In the genomic region with DNA sequence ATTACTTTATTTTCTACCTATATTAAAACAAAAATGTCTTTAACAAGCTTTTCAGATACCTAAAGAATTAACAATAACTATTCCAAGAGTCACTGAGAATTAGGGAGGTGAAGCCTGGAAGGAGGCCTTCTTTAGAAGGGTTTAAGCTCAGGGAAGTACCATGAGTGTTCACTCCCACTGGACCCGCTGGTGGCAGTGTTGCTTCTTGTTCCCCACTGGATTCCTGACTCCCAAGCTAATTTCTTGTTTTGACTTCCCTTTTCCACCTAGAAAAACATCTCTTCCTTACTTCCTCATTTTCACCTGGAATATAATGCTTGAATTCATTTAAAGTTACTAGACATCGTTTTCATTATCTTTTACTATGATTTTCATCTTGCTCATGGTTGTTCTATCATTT, we compare ENCODE assay signal across 18 cellular contexts.
DNase-seq lines count a peak whose midpoint lies in the region; ATAC-seq and TF ChIP-seq lines count a peak whose summit lies in the region.
"Had no signal": no experiment of that assay in that cellular context is flagged by ENCODE, and none has a peak within 500 bp of the region (broad histone marks: within the 10 kb centered on the region; RNA-seq: fewer than 3 reads in every experiment).

No MANE protein-coding gene starts in this region.

- ATAC-seq in GM21381 (IDR thresholded peaks at IDR 0.05; ENCODE audit: unreplicated experiment): no peak
- no peak for ATAC-seq in GM21576 (IDR thresholded peaks at IDR 0.05; ENCODE audit: unreplicated experiment)
- ATAC-seq: gastroesophageal sphincter, Panc1, pancreas, T-cell had no signal

- H3K36me3 Mint-ChIP-seq in endothelial cell (ENCODE audit: low read depth, unreplicated experiment): no peaks in the 10 kb centered on the region
- H3K36me3 Mint-ChIP-seq: activated naive CD4-positive, alpha-beta T cell treated with anti-CD3 and anti-CD28 coated beads, Interleukin-2, amount 50 U/mL, for 24 hours; T-cell had no signal

- peak; percentile 1 for DNase-seq in ELF-1 (ENCODE audit: low read depth, low spot score)
- DNase-seq in OCI-M1 (lab: John Stamatoyannopoulos, UW): peak; percentile 71
- peak; percentile 6 for DNase-seq in endothelial cell (ENCODE audit: low spot score)
- DNase-seq in NCI-H2171 treated with DMSO at 0.1 percent for 48 hours (lab: John Stamatoyannopoulos, UW): no peak
- DNase-seq in GM03348 (ENCODE audit: low spot score): no peak
- DNase-seq: activated CD4-positive, alpha-beta T cell treated with anti-CD3 and anti-CD28 coated beads for 1 hour; AML-193; NCI-H1436; pancreas; spleen; stomach; T-cell had no signal

- H3K27ac Mint-ChIP-seq in endothelial cell (ENCODE audit: unreplicated experiment): no peak overlapping the region
- H3K27ac Mint-ChIP-seq: activated naive CD4-positive, alpha-beta T cell treated with anti-CD3 and anti-CD28 coated beads, Interleukin-2, amount 50 U/mL, for 24 hours; T-cell had no signal

- no peaks in the 10 kb centered on the region for H3K9me3 Mint-ChIP-seq in endothelial cell (ENCODE audit: unreplicated experiment)
- H3K9me3 Mint-ChIP-seq: activated naive CD4-positive, alpha-beta T cell treated with anti-CD3 and anti-CD28 coated beads, Interleukin-2, amount 50 U/mL, for 24 hours; T-cell had no signal

- H3K4me1 Mint-ChIP-seq in endothelial cell (ENCODE audit: unreplicated experiment): peaks cover 2% of the 10 kb centered on the region

- peaks cover 2% of the 10 kb centered on the region for H3K27me3 Mint-ChIP-seq in endothelial cell (ENCODE audit: unreplicated experiment)

- no peak overlapping the region for H3K4me3 Mint-ChIP-seq in endothelial cell (ENCODE audit: unreplicated experiment)
- H3K4me3 Mint-ChIP-seq: activated naive CD4-positive, alpha-beta T cell treated with anti-CD3 and anti-CD28 coated beads, Interleukin-2, amount 50 U/mL, for 24 hours; T-cell had no signal

- TF ChIP-seq CTCF in 22Rv1 (IDR thresholded peaks at IDR 0.05) (peak; percentile 22; the same call in 1 of the 2 replicates), endothelial cell (IDR thresholded peaks at IDR 0.05; ENCODE audit: unreplicated experiment) (no peak)

- H3K27ac ChIP-seq in 22Rv1: no peak overlapping the region
- H3K27ac ChIP-seq: pancreas, spleen, stomach had no signal

Comparison
In these comparisons a context has a peak if more than half of its experiments do, and no peak if none do; other contexts are left out.
1. DNase-seq: peak in ELF-1 (single experiment), OCI-M1 (single experiment) and endothelial cell (single experiment); none in NCI-H2171 treated with DMSO at 0.1 percent for 48 hours (single experiment) and GM03348 (single experiment).